Comparison of ENCODE assay signal across 8 cellular contexts in genomic region chr1:42922687-42923366, GRCh38. TPM values are rescaled to one million over a fixed set of nuclear protein-coding genes. Genes with fewer than 3 reads are reported as not detected.
DNase-seq lines count a peak whose midpoint lies in the region; ATAC-seq and TF ChIP-seq lines count a peak whose summit lies in the region.

No MANE protein-coding gene starts in this region.

- H2BK15ac ChIP-seq in mesendoderm (replicated peaks; ENCODE audit: low read depth): peak overlapping the region; percentile 86

- H3K9me3 ChIP-seq in DOHH2 (ENCODE audit: control insufficient read depth, insufficient read depth, low read length): no peaks in the 10 kb centered on the region
- H3K9me3 ChIP-seq in endodermal cell (ENCODE audit: control insufficient read depth, low read length): peaks cover 1% of the 10 kb centered on the region
- no peaks in the 10 kb centered on the region for H3K9me3 ChIP-seq in thoracic aorta

- H3K27ac Mint-ChIP-seq in endodermal cell: peak overlapping the region; percentile 18

- H3K4me3 Mint-ChIP-seq in endodermal cell: peak overlapping the region; percentile 77

- H3K56ac ChIP-seq in mesendoderm (ENCODE audit: low read length): peak overlapping the region; percentile 81

- H3K4me1 ChIP-seq in DOHH2 (ENCODE audit: control insufficient read depth, low read length): peaks cover 23% of the 10 kb centered on the region
- H3K4me1 ChIP-seq in endodermal cell (ENCODE audit: control insufficient read depth, insufficient read depth, low read length): peaks cover 3% of the 10 kb centered on the region
- H3K4me1 ChIP-seq in mesendoderm (ENCODE audit: control insufficient read depth, low read depth, low read length): peaks cover 6% of the 10 kb centered on the region
- peaks cover 4 to 12% of the 10 kb centered on the region in 2 donors for H3K4me1 ChIP-seq in thoracic aorta (ENCODE audit: control insufficient read depth in 1 of 2, low read depth in 2 of 2)

- H3K79me2 ChIP-seq in DOHH2 (ENCODE audit: control insufficient read depth, low read length) (no peaks in the 10 kb centered on the region), mesendoderm (ENCODE audit: control insufficient read depth, insufficient read depth, low read length) (no peaks in the 10 kb centered on the region)

- H3K9me2 ChIP-seq in DOHH2 (replicated peaks; ENCODE audit: control insufficient read depth, low read length): no peaks in the 10 kb centered on the region

- peaks cover 33% of the 10 kb centered on the region for H3F3A ChIP-seq in DOHH2 (ENCODE audit: control insufficient read depth, insufficient read depth)

- peak overlapping the region; percentile 83 for H3K4me3 ChIP-seq in DOHH2 (ENCODE audit: low read length)
- no peak overlapping the region for H3K4me3 ChIP-seq in WI38 (ENCODE audit: low read depth, low read length)
- no peak overlapping the region for H3K4me3 ChIP-seq in endodermal cell (ENCODE audit: low read length)
- H3K4me3 ChIP-seq in mesendoderm (ENCODE audit: low read length): no peak overlapping the region
- no peak overlapping the region for H3K4me3 ChIP-seq in thoracic aorta

- H4K5ac ChIP-seq in mesendoderm (ENCODE audit: low read length): no peak overlapping the region

- H3K18ac ChIP-seq in mesendoderm (ENCODE audit: low read length): no peak overlapping the region

- DNase-seq in NCI-H226 (peak; percentile 56), endodermal cell (peak; percentile 92), mesendoderm (peak; percentile 98), thoracic aorta (ENCODE audit: low spot score) (no peak)

- H3K79me1 ChIP-seq in mesendoderm (ENCODE audit: low read length): no peaks in the 10 kb centered on the region

- no peaks in the 10 kb centered on the region for H3K27me3 Mint-ChIP-seq in endodermal cell (ENCODE audit: insufficient read depth)

- H3K4me2 ChIP-seq in DOHH2 (ENCODE audit: low read length) (peak overlapping the region; percentile 68), mesendoderm (ENCODE audit: low read length) (no peak overlapping the region)

- peak; percentile 90 for TF ChIP-seq CTCF in DOHH2 (IDR thresholded peaks at IDR 0.05; ENCODE audit: low read depth, low read length, poor library complexity, severe bottlenecking)
- peak; percentile 65 for TF ChIP-seq CTCF in WI38 (IDR thresholded peaks at IDR 0.05; ENCODE audit: low read depth, low read length)
- TF ChIP-seq CTCF in endodermal cell (conservative IDR thresholded peaks at IDR 0.05): peak; percentile 82
- peak; percentile 75 for TF ChIP-seq CTCF in thoracic aorta (IDR thresholded peaks at IDR 0.05)

- H4K20me1 ChIP-seq in DOHH2 (ENCODE audit: control insufficient read depth, insufficient read depth, low read depth, low read length): no peaks in the 10 kb centered on the region

- no peak overlapping the region for H2AK5ac ChIP-seq in mesendoderm (ENCODE audit: low read length)

- H3K27ac ChIP-seq in DOHH2 (ENCODE audit: low read depth, low read length) (peak overlapping the region; percentile 41), endodermal cell (ENCODE audit: low read depth, low read length) (no peak overlapping the region), mesendoderm (ENCODE audit: low read depth, low read length) (peak overlapping the region; percentile 47), thoracic aorta (peak overlapping the region; percentile 38 to 87)

- ATAC-seq in HG02623 (IDR thresholded peaks at IDR 0.05; ENCODE audit: unreplicated experiment): peak; percentile 34
- peak; percentile 57 for ATAC-seq in thoracic aorta (ENCODE audit: insufficient number of reproducible peaks, low FRiP score, low read depth)
- no peak for ATAC-seq in GM21737 (IDR thresholded peaks at IDR 0.05; ENCODE audit: unreplicated experiment)

- peaks cover 17% of the 10 kb centered on the region for H3K36me3 Mint-ChIP-seq in endodermal cell (ENCODE audit: low read depth)

- H2BK5ac ChIP-seq in mesendoderm (ENCODE audit: low read length): no peak overlapping the region

- WGBS in endodermal cell (ENCODE audit: insufficient coverage in 1 of 2, insufficient read length in 1 of 2), 2 experiments: 35 to 36% methylated on average over 4 of the region's 4 CpGs
- WGBS in mesendoderm (ENCODE audit: extremely low coverage, insufficient coverage, low lambda C conversion rate): no CpG with 5 or more reads among the region's 4 CpGs

- peaks cover 15% of the 10 kb centered on the region for H3K4me1 Mint-ChIP-seq in endodermal cell

- no peak overlapping the region for H3K4ac ChIP-seq in mesendoderm (ENCODE audit: low read depth, low read length)

- H3K23ac ChIP-seq in mesendoderm (ENCODE audit: low read length): no peak overlapping the region

- H3K27me3 ChIP-seq in DOHH2 (ENCODE audit: control insufficient read depth, low read length): no peaks in the 10 kb centered on the region
- H3K27me3 ChIP-seq in endodermal cell (ENCODE audit: control insufficient read depth, insufficient read depth, low read length, poor library complexity, severe bottlenecking): no peaks in the 10 kb centered on the region
- no peaks in the 10 kb centered on the region for H3K27me3 ChIP-seq in mesendoderm (ENCODE audit: insufficient read depth, low read length, poor library complexity)
- no peaks in the 10 kb centered on the region for H3K27me3 ChIP-seq in thoracic aorta (replicated peaks; ENCODE audit: insufficient read depth)

- H3K36me3 ChIP-seq in DOHH2 (ENCODE audit: control insufficient read depth, low read length) (peaks cover 30% of the 10 kb centered on the region), endodermal cell (ENCODE audit: control insufficient read depth, insufficient read depth, low read length) (peaks cover 18% of the 10 kb centered on the region), mesendoderm (ENCODE audit: control insufficient read depth, insufficient read depth, low read length) (peaks cover 9% of the 10 kb centered on the region), thoracic aorta (peaks cover 17% of the 10 kb centered on the region)

- peaks cover 4% of the 10 kb centered on the region for H3K9me3 Mint-ChIP-seq in endodermal cell

- H4K8ac ChIP-seq in mesendoderm (ENCODE audit: low read depth, low read length): no peak overlapping the region

- H2BK120ac ChIP-seq in mesendoderm (ENCODE audit: low read depth, low read length): no peak overlapping the region

- H3K9ac ChIP-seq in endodermal cell (ENCODE audit: extremely low read depth, low read length, poor library complexity, severe bottlenecking) (no peak overlapping the region), mesendoderm (ENCODE audit: low read length) (peak overlapping the region; percentile 70)

RNA-seq across cellular contexts. Expression of gene SLC2A1, which starts 35.8 kb away (rescaled TPM):
- 10 to 100 TPM; 42.5 to 69.7 TPM for total RNA-seq in endodermal cell
- polyA plus RNA-seq in endodermal cell (2013, experiment 1 of 2): 172 TPM
- 136 TPM for polyA plus RNA-seq in endodermal cell (2013, experiment 2 of 2)
- 253 TPM for polyA plus RNA-seq in mesendoderm (2013, experiment 1 of 2)
- 262 TPM for polyA plus RNA-seq in mesendoderm (2013, experiment 2 of 2)
- total RNA-seq in thoracic aorta: 100 to 1,000 TPM; 119 to 147 TPM
